In genomic region chr20:11891081-11891826, GRCh38 we compare ENCODE assay signal across 8 cellular contexts. TPM values are rescaled to one million over a fixed set of nuclear protein-coding genes. Genes with fewer than 3 reads are reported as not detected.
DNase-seq lines count a peak whose midpoint lies in the region; ATAC-seq and TF ChIP-seq lines count a peak whose summit lies in the region.

No MANE protein-coding gene starts in this region.

- no peak for TF ChIP-seq POLR2A in adrenal gland (IDR thresholded peaks at IDR 0.05)

- peak overlapping the region; percentile 2 to 94 (median 91) for H3K27ac ChIP-seq in adrenal gland
- H3K27ac ChIP-seq in parathyroid adenoma: peak overlapping the region; percentile 71

- H2AFZ ChIP-seq in parathyroid adenoma: peak overlapping the region; percentile 73

- no peaks in the 10 kb centered on the region for H3K27me3 ChIP-seq in adrenal gland
- no peaks in the 10 kb centered on the region for H3K27me3 ChIP-seq in parathyroid adenoma (ENCODE audit: control insufficient read depth, insufficient read depth, low read length)

- peaks cover 9% of the 10 kb centered on the region for H3K79me2 ChIP-seq in parathyroid adenoma

- H3K36me3 ChIP-seq in adrenal gland (replicated peaks in 1 of 2) (no peaks in the 10 kb centered on the region), parathyroid adenoma (ENCODE audit: control insufficient read depth, insufficient read depth, low read length) (no peaks in the 10 kb centered on the region)

- H3K4me3 ChIP-seq in adrenal gland: peak overlapping the region; percentile 5 to 88 (median 68)
- peak overlapping the region; percentile 73 for H3K4me3 ChIP-seq in parathyroid adenoma (ENCODE audit: low read depth, low read length)

- no peak overlapping the region for H3K9ac ChIP-seq in parathyroid adenoma

- DNase-seq in activated CD4-positive, alpha-beta T cell treated with anti-CD3 and anti-CD28 coated beads for 48 hours: peak; percentile 53
- no peak for DNase-seq in activated CD4-positive, alpha-beta T cell treated with anti-CD3 and anti-CD28 coated beads for 1 hour
- DNase-seq in NCI-H345 treated with DMSO at 0.1 percent for 48 hours (lab: John Stamatoyannopoulos, UW; ENCODE audit: unreplicated experiment): peak; percentile 87
- peak; percentile 49 to 64 (median 57) for DNase-seq in adrenal gland
- DNase-seq in left ventricle myocardium superior: peak; percentile 79

- H3K9me3 ChIP-seq in adrenal gland (replicated peaks in 1 of 3): no peaks in the 10 kb centered on the region
- H3K9me3 ChIP-seq in parathyroid adenoma (ENCODE audit: control insufficient read depth, low read length): no peaks in the 10 kb centered on the region

- intact Hi-C loops in adrenal gland (cut with DNase I) (no loop called here), left ventricle myocardium superior (cut with micrococcal nuclease) (no loop called here)

- peak; percentile 25 for ATAC-seq in HG02943 (IDR thresholded peaks at IDR 0.05; ENCODE audit: low read depth, unreplicated experiment)
- ATAC-seq in left ventricle myocardium superior: peak; percentile 73
- no peak for ATAC-seq in GM21360 (IDR thresholded peaks at IDR 0.05; ENCODE audit: unreplicated experiment)

- H3K4me1 ChIP-seq in adrenal gland (replicated peaks in 1 of 2) (peaks cover 27 to 35% of the 10 kb centered on the region in 2 donors), parathyroid adenoma (peaks cover 6% of the 10 kb centered on the region)

- no peak for TF ChIP-seq CTCF in adrenal gland (IDR thresholded peaks at IDR 0.05)
- TF ChIP-seq CTCF in parathyroid adenoma (IDR thresholded peaks at IDR 0.05): no peak

- WGBS in adrenal gland, 4 donors: 0 to 1% (median 0%) methylated on average over 8 to 73 of the region's 73 CpGs

- peak overlapping the region; percentile 57 for H3K4me2 ChIP-seq in parathyroid adenoma (ENCODE audit: low read length)

RNA-seq across cellular contexts. Expression of gene BTBD3, which starts 26.4 kb away (rescaled TPM):
- 10 to 100 TPM; 32.1 to 75.7 (median 50.0) TPM for total RNA-seq in adrenal gland
- 10 to 100 TPM; 18.2 to 50.7 (median 18.5) TPM for polyA plus RNA-seq in adrenal gland
- 30.2 TPM for total RNA-seq in left ventricle myocardium superior
